1 cellular context compared by ENCODE assay signal in genomic region chr22:39514373-39514973, GRCh38.
A peak's percentile ranks its signal among the peaks of the same experiment; 100 is the strongest.
TF ChIP-seq lines count a peak whose summit lies in the region.

No MANE protein-coding gene starts in this region.

TF ChIP-seq in HepG2, 621 proteins besides CTCF, POLR2A, EP300 and RAD21:
- TF ChIP-seq HMGXB4 (CRISPR knock-in tag; IDR thresholded peaks at IDR 0.05; ENCODE audit: borderline replicate concordance in 1 of 2, low read depth in 1 of 2) (0 out of 4 replicates have a peak, but pooled peaks of 1 of the 2 experiments have one; percentile 30), CEBPB (IDR thresholded peaks at IDR 0.05; ENCODE audit: borderline replicate concordance, low read depth, low read length) (peak; percentile 52; the same call in 1 of the 2 replicates), RBM22 (optimal IDR thresholded peaks at IDR 0.05; ENCODE audit: low read length) (peak; percentile 54), ZNF30 (CRISPR knock-in tag; IDR thresholded peaks at IDR 0.05) (no peak), SMC3 (IDR thresholded peaks at IDR 0.05; ENCODE audit: low read length) (peak; percentile 73; the same call in 1 of the 2 replicates), MYNN (CRISPR knock-in tag; IDR thresholded peaks at IDR 0.05; ENCODE audit: low read depth) (no peak), TEAD3 (CRISPR knock-in tag; optimal IDR thresholded peaks at IDR 0.05; ENCODE audit: borderline replicate concordance) (peak; percentile 8), MLXIP (CRISPR knock-in tag; IDR thresholded peaks at IDR 0.05; ENCODE audit: borderline replicate concordance) (no peak), STAG1 (CRISPR knock-in tag; IDR thresholded peaks at IDR 0.05) (peak; percentile 49), XRCC5 (optimal IDR thresholded peaks at IDR 0.05; ENCODE audit: low read length) (peak; percentile 59), RBFOX2 (IDR thresholded peaks at IDR 0.05; ENCODE audit: low read depth, low read length) (0 out of 2 replicates have a peak, but pooled peaks have one; percentile 13), SUZ12 (IDR thresholded peaks at IDR 0.05; ENCODE audit: low read depth, low read length) (no peak), HNRNPK (IDR thresholded peaks at IDR 0.05; ENCODE audit: low read depth, low read length, poor library complexity, severe bottlenecking) (no peak), GABPB1 (CRISPR knock-in tag; IDR thresholded peaks at IDR 0.05) (no peak), MAFG (CRISPR knock-in tag; IDR thresholded peaks at IDR 0.05) (no peak)
